ENCODE assay signal across 1 cellular context in the genomic region with DNA sequence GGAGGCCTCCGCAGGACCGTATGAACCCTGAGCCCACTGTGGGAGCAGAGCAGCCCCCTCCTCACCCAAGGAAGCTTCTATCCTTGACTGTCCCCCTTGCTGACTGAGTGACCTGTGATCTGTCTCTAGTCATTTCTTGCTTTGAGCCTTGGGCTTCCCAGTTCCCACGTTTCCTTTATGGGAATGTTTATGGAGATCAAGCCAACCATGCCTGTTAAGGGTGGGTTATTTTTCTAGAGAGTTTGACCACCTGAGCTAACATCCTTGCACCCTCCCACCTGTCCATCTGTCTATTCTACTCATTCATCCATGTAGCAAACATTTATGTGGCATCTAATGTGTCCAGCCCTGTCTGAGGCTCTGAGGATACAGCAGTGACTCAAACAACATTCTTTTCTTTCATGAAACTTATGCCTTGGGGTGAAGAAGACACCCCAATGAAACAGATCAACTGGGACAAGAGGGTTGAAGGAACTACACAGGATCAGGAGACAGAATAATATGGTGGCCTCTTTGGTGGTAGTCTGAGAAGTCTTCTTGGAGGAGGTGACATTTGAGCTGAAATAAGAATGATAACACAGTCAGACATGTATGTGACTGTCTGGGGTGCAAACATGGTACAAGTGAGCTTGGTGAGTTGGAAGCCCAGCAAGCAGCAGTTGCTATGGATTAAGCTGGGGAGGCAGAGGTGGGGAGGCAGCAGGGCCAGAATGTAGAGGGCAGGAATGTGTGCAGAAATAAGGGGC.
TF ChIP-seq lines count a peak whose summit lies in the region.

No MANE protein-coding gene starts in this region.

TF ChIP-seq in IMR-90, 13 proteins besides CTCF, POLR2A, EP300 and RAD21:
- TF ChIP-seq, protein P1, sequence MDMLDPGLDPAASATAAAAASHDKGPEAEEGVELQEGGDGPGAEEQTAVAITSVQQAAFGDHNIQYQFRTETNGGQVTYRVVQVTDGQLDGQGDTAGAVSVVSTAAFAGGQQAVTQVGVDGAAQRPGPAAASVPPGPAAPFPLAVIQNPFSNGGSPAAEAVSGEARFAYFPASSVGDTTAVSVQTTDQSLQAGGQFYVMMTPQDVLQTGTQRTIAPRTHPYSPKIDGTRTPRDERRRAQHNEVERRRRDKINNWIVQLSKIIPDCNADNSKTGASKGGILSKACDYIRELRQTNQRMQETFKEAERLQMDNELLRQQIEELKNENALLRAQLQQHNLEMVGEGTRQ (IDR thresholded peaks at IDR 0.05; ENCODE audit: low read depth, low read length): no peak
- TF ChIP-seq, protein P2, sequence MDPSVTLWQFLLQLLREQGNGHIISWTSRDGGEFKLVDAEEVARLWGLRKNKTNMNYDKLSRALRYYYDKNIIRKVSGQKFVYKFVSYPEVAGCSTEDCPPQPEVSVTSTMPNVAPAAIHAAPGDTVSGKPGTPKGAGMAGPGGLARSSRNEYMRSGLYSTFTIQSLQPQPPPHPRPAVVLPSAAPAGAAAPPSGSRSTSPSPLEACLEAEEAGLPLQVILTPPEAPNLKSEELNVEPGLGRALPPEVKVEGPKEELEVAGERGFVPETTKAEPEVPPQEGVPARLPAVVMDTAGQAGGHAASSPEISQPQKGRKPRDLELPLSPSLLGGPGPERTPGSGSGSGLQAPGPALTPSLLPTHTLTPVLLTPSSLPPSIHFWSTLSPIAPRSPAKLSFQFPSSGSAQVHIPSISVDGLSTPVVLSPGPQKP (IDR thresholded peaks at IDR 0.05; ENCODE audit: borderline replicate concordance, low read depth, low read length): no peak
- TF ChIP-seq MAZ (IDR thresholded peaks at IDR 0.05; ENCODE audit: borderline replicate concordance, low read depth, low read length): no peak
- TF ChIP-seq CHD1 (IDR thresholded peaks at IDR 0.05; ENCODE audit: low read depth, low read length): no peak
- no peak for TF ChIP-seq MXI1 (IDR thresholded peaks at IDR 0.05; ENCODE audit: borderline replicate concordance, low read depth, low read length)
- no peak for TF ChIP-seq MAFK (IDR thresholded peaks at IDR 0.05; ENCODE audit: low read depth, low read length)
- TF ChIP-seq NFE2L2 (IDR thresholded peaks at IDR 0.05; ENCODE audit: low read depth, low read length): no peak
- TF ChIP-seq RFX5 (IDR thresholded peaks at IDR 0.05; ENCODE audit: low read depth, low read length): no peak
- TF ChIP-seq CEBPB (IDR thresholded peaks at IDR 0.05; ENCODE audit: low read depth, low read length): no peak
- no peak for TF ChIP-seq BHLHE40 (IDR thresholded peaks at IDR 0.05; ENCODE audit: low read depth, low read length)
